ENCODE assay signal across 10 cellular contexts in genomic region chr6:157755752-157756411, GRCh38.
DNase-seq lines count a peak whose midpoint lies in the region; ATAC-seq and TF ChIP-seq lines count a peak whose summit lies in the region.
"Had no signal": no experiment of that assay in that cellular context is flagged by ENCODE, and none has a peak within 500 bp of the region (broad histone marks: within the 10 kb centered on the region; RNA-seq: fewer than 3 reads in every experiment).

No MANE protein-coding gene starts in this region.

- TF ChIP-seq CTCF in HCT116 (IDR thresholded peaks at IDR 0.05 in 2 of 3, conservative IDR thresholded peaks at IDR 0.05 in 1 of 3; ENCODE audit: borderline replicate concordance in 1 of 3, insufficient read depth in 1 of 3, low read depth in 2 of 3, low read length in 2 of 3), result no peak

- H3K27ac Mint-ChIP-seq in central memory CD8-positive, alpha-beta T cell (ENCODE audit: low read depth), result no peak overlapping the region

- H3K9me3 Mint-ChIP-seq in central memory CD8-positive, alpha-beta T cell, result no peaks in the 10 kb centered on the region

- H3K9me2 ChIP-seq in HCT116 (ENCODE audit: insufficient read depth), result no peaks in the 10 kb centered on the region

- H3K4me3 ChIP-seq in HCT116 (replicated peaks in 1 of 2; ENCODE audit: low read depth in 1 of 2, low read length in 2 of 2), result no peak overlapping the region
- H3K4me3 ChIP-seq: ovary had no signal

- no peak for TF ChIP-seq RAD21 in HCT116 (IDR thresholded peaks at IDR 0.05; ENCODE audit: low read depth)

- H3K4me3 Mint-ChIP-seq in central memory CD8-positive, alpha-beta T cell, result no peak overlapping the region

- POLR2A ChIA-PET in HCT116 (lab: Charles Lee), result no interaction called here

- BruUV-seq in HCT116 (replicated peaks; lab: Mats Ljungman, UMichigan), result no TSS peak

- H4K20me1 ChIP-seq in HCT116 (ENCODE audit: insufficient read depth), result no peaks in the 10 kb centered on the region

- no peak for TF ChIP-seq POLR2A in HCT116 (IDR thresholded peaks at IDR 0.05; ENCODE audit: borderline replicate concordance, extremely low read depth, insufficient read depth, insufficient read length)

- no peaks in the 10 kb centered on the region for H3K9me3 ChIP-seq in HCT116 (ENCODE audit: control insufficient read depth in 1 of 2, insufficient read depth in 1 of 2, low read depth in 1 of 2, low read length in 2 of 2)
- H3K9me3 ChIP-seq: breast epithelium, ovary had no signal

- H3K4me1 Mint-ChIP-seq in central memory CD8-positive, alpha-beta T cell, result peaks cover 5% of the 10 kb centered on the region

- peaks cover 58% of the 10 kb centered on the region for H3K27me3 Mint-ChIP-seq in central memory CD8-positive, alpha-beta T cell

- no peak overlapping the region for H3K9ac ChIP-seq in HCT116 (ENCODE audit: low read length)

- H3K4me1 ChIP-seq in HCT116 (ENCODE audit: control insufficient read depth in 1 of 2, insufficient read depth in 2 of 2, low read length in 2 of 2), result peaks cover 7 to 39% of the 10 kb centered on the region in 2 experiments

- no peaks in the 10 kb centered on the region for H3K36me3 ChIP-seq in HCT116 (ENCODE audit: control insufficient read depth in 1 of 2, insufficient read depth in 2 of 2, low read length in 2 of 2)
- H3K36me3 ChIP-seq: breast epithelium, ovary had no signal

- CTCF ChIA-PET in HCT116 (lab: Charles Lee), result interaction anchor here (0.9 to 2.6 kb wide), 6 partner anchors 85 to 316 kb away, joined by 4 to 22 read pairs (median 6); no protein-coding TSS in a partner anchor

- RAD21 ChIA-PET in HCT116 (lab: Charles Lee; ENCODE audit: low non-redundant PET in 1 of 2, low total read pairs in 2 of 2, uncharacterized antibody in 2 of 2, unreplicated experiment in 2 of 2), result interaction anchor here in 1 of 2 experiments (2.0 kb wide), 1 partner anchor 117 kb away, joined by 9 read pairs; no protein-coding TSS in a partner anchor

- no peaks in the 10 kb centered on the region for H3K27me3 ChIP-seq in HCT116 (ENCODE audit: insufficient read depth, low read length)
- H3K27me3 ChIP-seq: breast epithelium, ovary had no signal

- H3K27ac ChIP-seq in HCT116 (ENCODE audit: low read depth, low read length), result no peak overlapping the region
- H3K27ac ChIP-seq: ovary had no signal

- peak overlapping the region; percentile 59; the same call in 1 of the 2 replicates for H3K4me2 ChIP-seq in HCT116 (ENCODE audit: low read length)

- DNase-seq in HCT116 (ENCODE audit: low read depth, low spot score) (no peak), NOMO-1 (lab: John Stamatoyannopoulos, UW; ENCODE audit: unreplicated experiment in 2 of 2) (no peak), NCI-H226 (no peak)
- peak; percentile 41 to 76 for DNase-seq in activated CD4-positive, alpha-beta T cell treated with anti-CD3 and anti-CD28 coated beads, Interleukin-2, amount 50 U/mL, for 24 hours (ENCODE audit: low read depth in 1 of 2, low spot score in 1 of 2)
- no peak for DNase-seq in central memory CD8-positive, alpha-beta T cell (ENCODE audit: low spot score in 2 of 2)
- peak; percentile 51 to 70 for DNase-seq in stimulated activated CD8-positive, alpha-beta memory T cell treated with anti-CD3 and anti-CD28 coated beads, Interleukin-15, amount 100 ng/mL, for 48 hours (ENCODE audit: low read depth in 2 of 2)

- ATAC-seq in HCT116 (no peak), GM21515 (IDR thresholded peaks at IDR 0.05; ENCODE audit: unreplicated experiment) (no peak), GM21723 (IDR thresholded peaks at IDR 0.05; ENCODE audit: unreplicated experiment) (no peak)
- ATAC-seq in central memory CD8-positive, alpha-beta T cell (replicated peaks; ENCODE audit: extremely low read depth, poor library complexity, severe bottlenecking), result peak; percentile 29

- no peaks in the 10 kb centered on the region for H3K79me2 ChIP-seq in HCT116 (ENCODE audit: insufficient read depth, low read length)

- intact Hi-C loops in HCT116 (cut with micrococcal nuclease), result loop anchor here (1.0 to 5.0 kb wide), 3 partner anchors 117 to 433 kb away; partner anchors contain the start of gene TMEM242

- no peaks in the 10 kb centered on the region for H3K36me3 Mint-ChIP-seq in central memory CD8-positive, alpha-beta T cell (ENCODE audit: insufficient read depth)

- H2AFZ ChIP-seq in HCT116 (ENCODE audit: low read depth, low read length, poor library complexity, severe bottlenecking), result peak overlapping the region; percentile 89

TF ChIP-seq in HCT116, 20 proteins besides CTCF, POLR2A, EP300 and RAD21:
- TF ChIP-seq CBX3 (IDR thresholded peaks at IDR 0.05; ENCODE audit: low read depth), result no peak

Comparison
In these comparisons a context has a peak if more than half of its experiments do, and no peak if none do; other contexts are left out.
1. DNase-seq: peak in activated CD4-positive, alpha-beta T cell treated with anti-CD3 and anti-CD28 coated beads, Interleukin-2, amount 50 U/mL, for 24 hours (2 of 2) and stimulated activated CD8-positive, alpha-beta memory T cell treated with anti-CD3 and anti-CD28 coated beads, Interleukin-15, amount 100 ng/mL, for 48 hours (2 of 2); none in HCT116 (single experiment), central memory CD8-positive, alpha-beta T cell (0 of 2), NOMO-1 (0 of 2) and NCI-H226 (single experiment).